7 cellular contexts compared by ENCODE assay signal in the genomic region with DNA sequence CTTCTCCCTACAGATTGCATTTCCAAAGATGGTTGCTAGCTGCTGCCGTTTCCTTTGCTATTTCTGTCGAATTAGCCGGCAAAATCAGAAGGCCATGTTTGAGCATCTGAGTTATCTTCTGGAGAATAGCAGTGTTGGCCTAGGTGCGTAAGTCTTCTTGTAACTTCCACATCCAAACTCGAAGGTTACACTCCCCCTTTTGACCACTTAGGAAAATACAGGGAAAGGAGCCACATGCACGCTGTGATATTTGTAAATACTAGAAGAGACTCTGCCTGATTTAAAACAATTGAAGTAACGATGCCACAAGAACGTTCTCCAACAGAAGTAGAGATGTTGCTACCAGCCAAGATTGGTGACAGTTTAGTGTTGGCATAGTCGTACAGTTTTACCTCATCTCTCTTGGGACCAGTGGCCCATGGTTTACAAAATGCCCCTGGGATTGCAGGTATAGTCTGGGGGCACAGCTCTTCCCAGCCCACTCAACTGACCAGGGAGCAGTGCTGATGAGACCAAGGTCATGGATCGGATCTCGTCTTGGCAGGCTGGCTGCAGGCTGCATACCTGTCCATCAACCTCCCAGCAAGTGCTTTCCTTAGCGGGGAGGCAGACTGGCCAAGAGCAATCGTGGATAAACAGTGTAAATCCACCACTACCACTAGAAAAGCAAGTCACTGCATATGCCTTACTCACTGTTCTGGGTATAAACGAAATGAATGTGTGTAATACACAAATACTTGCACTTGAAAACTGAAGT.
DNase-seq lines count a peak whose midpoint lies in the region; FAIRE-seq and TF ChIP-seq lines count a peak whose summit lies in the region.

No MANE protein-coding gene starts in this region.

- peak; percentile 46 to 53 for TF ChIP-seq RAD21 in H1 (IDR thresholded peaks at IDR 0.05 in 1 of 2, conservative IDR thresholded peaks at IDR 0.05 in 1 of 2; ENCODE audit: low read depth in 2 of 2, low read length in 2 of 2)
- TF ChIP-seq RAD21 in neural cell (conservative IDR thresholded peaks at IDR 0.05): peak; percentile 28

- CTCF ChIA-PET in H1 (lab: Charles Lee; ENCODE audit: partially characterized antibody): interaction anchor here (0.7 to 4.3 kb wide), 62 partner anchors 9 to 602 kb away, joined by 3 to 81 read pairs (median 5); a partner anchor contains a TSS

- H3K9me2 ChIP-seq in neural cell (ENCODE audit: insufficient read depth, low read length): no peaks in the 10 kb centered on the region

- H3K36me3 ChIP-seq in H1 (ENCODE audit: control insufficient read depth in 2 of 4, insufficient read depth in 4 of 4, low read length in 3 of 4): no peaks in the 10 kb centered on the region
- no peaks in the 10 kb centered on the region for H3K36me3 ChIP-seq in neural cell (ENCODE audit: insufficient read depth, low read length)

- H2BK12ac ChIP-seq in H1 (ENCODE audit: low read depth, low read length): no peak overlapping the region

- H3K4me3 ChIP-seq in GM12864 (ENCODE audit: low read depth, low read length): no peak overlapping the region
- H3K4me3 ChIP-seq in NB4 (ENCODE audit: low read depth, low read length): no peak overlapping the region
- H3K4me3 ChIP-seq in H1 (ENCODE audit: extremely low read depth in 1 of 4, insufficient read depth in 2 of 4, low read depth in 3 of 4, low read length in 4 of 4): no peak overlapping the region
- H3K4me3 ChIP-seq in neural cell (ENCODE audit: low read length): no peak overlapping the region

- no peaks in the 10 kb centered on the region for H3K27me3 ChIP-seq in H1 (replicated peaks in 1 of 4; ENCODE audit: control insufficient read depth in 3 of 4, extremely low read depth in 1 of 4, insufficient read depth in 3 of 4, low read length in 3 of 4)
- no peaks in the 10 kb centered on the region for H3K27me3 ChIP-seq in neural cell (ENCODE audit: insufficient read depth, low read depth, low read length)

- H3K18ac ChIP-seq in H1 (ENCODE audit: extremely low read depth, low read length): no peak overlapping the region

- no peak overlapping the region for H3K27ac ChIP-seq in H1 (ENCODE audit: low read depth, low read length)
- H3K27ac ChIP-seq in neural cell (ENCODE audit: low read length): no peak overlapping the region

- H3K56ac ChIP-seq in H1 (replicated peaks; ENCODE audit: insufficient read length, low read depth, low read length): no peak overlapping the region

- peaks cover 0 to 4% (median 0%) of the 10 kb centered on the region in 4 experiments; a peak in 4 of 7 replicates for H3K4me1 ChIP-seq in H1 (replicated peaks in 1 of 4; ENCODE audit: control insufficient read depth in 3 of 4, insufficient read depth in 4 of 4, low read length in 3 of 4)

- 79% methylated on average over 14 of the region's 14 CpGs; no CpG with 5 or more reads in 1 of the 2 experiments for WGBS in H1 (ENCODE audit: extremely low coverage in 1 of 2, insufficient coverage in 1 of 2, insufficient read length in 1 of 2, insufficient replicate concordance in 2 of 2, low coverage in 1 of 2, low lambda C conversion rate in 2 of 2, missing lambda C conversion rate in 1 of 2), 2 experiments

- no peak overlapping the region for H3K14ac ChIP-seq in H1 (ENCODE audit: insufficient read length)

- no peak overlapping the region for H4K8ac ChIP-seq in H1 (ENCODE audit: extremely low read depth, insufficient read depth, low read length)

- TF ChIP-seq POLR2A in NB4 (IDR thresholded peaks at IDR 0.05; ENCODE audit: extremely low read depth, insufficient read length) (no peak), H1 (IDR thresholded peaks at IDR 0.05; ENCODE audit: control extremely low read depth in 1 of 2, low read depth in 2 of 2, low read length in 2 of 2) (no peak)

- TF ChIP-seq CTCF in GM12864 (IDR thresholded peaks at IDR 0.05; ENCODE audit: low read depth, low read length, missing control alignments): peak; percentile 21
- TF ChIP-seq CTCF in NB4 (IDR thresholded peaks at IDR 0.05; ENCODE audit: low read depth, low read length): peak; percentile 8
- TF ChIP-seq CTCF in H1 (IDR thresholded peaks at IDR 0.05; ENCODE audit: control extremely low read depth in 1 of 3, insufficient read depth in 1 of 3, low read depth in 1 of 3, low read length in 3 of 3): peak in 2 of 3 experiments; percentile 21 to 47; a peak in 2 of 4 replicates
- peak; percentile 42 for TF ChIP-seq CTCF in neural cell (IDR thresholded peaks at IDR 0.05; ENCODE audit: poor library complexity, severe bottlenecking)

- no peaks in the 10 kb centered on the region for H3K9me3 ChIP-seq in H1 (ENCODE audit: insufficient read depth in 2 of 2, low read depth in 1 of 2, low read length in 1 of 2)
- H3K9me3 ChIP-seq in neural cell (ENCODE audit: low read length): no peaks in the 10 kb centered on the region

- no peak overlapping the region for H2AFZ ChIP-seq in H1 (ENCODE audit: low read length)
- no peak overlapping the region for H2AFZ ChIP-seq in neural cell (ENCODE audit: low read depth, low read length)

- H2AK5ac ChIP-seq in H1 (ENCODE audit: low read depth, low read length): no peak overlapping the region

- no peak overlapping the region for H2BK5ac ChIP-seq in H1 (ENCODE audit: low read depth, low read length)

- POLR2A ChIA-PET in H1 (lab: Charles Lee; ENCODE audit: partially characterized antibody): interaction anchor here (1.4 kb wide), 1 partner anchor 407 kb away, joined by 3 read pairs; no protein-coding TSS in a partner anchor

- no peak overlapping the region for H4K91ac ChIP-seq in H1 (replicated peaks; ENCODE audit: insufficient read length, low read length)

- intact Hi-C loops in head of caudate nucleus (cut with DNase I): loop anchor here (10.0 kb wide), 1 partner anchor 305 kb away; no protein-coding TSS in a partner anchor

- no peak for TF ChIP-seq EP300 in H1 (IDR thresholded peaks at IDR 0.05; ENCODE audit: borderline replicate concordance in 1 of 2, low read depth in 2 of 2, low read length in 2 of 2)
- no peak for TF ChIP-seq EP300 in neural cell (conservative IDR thresholded peaks at IDR 0.05; ENCODE audit: poor library complexity, severe bottlenecking)

- H2BK15ac ChIP-seq in H1 (ENCODE audit: low read length): no peak overlapping the region

- H4K20me1 ChIP-seq in H1 (replicated peaks in 1 of 2; ENCODE audit: control insufficient read depth in 1 of 2, insufficient read depth in 2 of 2, low read length in 2 of 2) (no peaks in the 10 kb centered on the region), neural cell (ENCODE audit: insufficient read depth) (no peaks in the 10 kb centered on the region)

- DNase-seq in GM12864 (ENCODE audit: low read depth) (no peak), NB4 (ENCODE audit: low read depth) (peak; percentile 11), H1 (ENCODE audit: low read depth in 1 of 2, low spot score in 2 of 2) (no peak), head of caudate nucleus (no peak), NCI-H2107 (lab: John Stamatoyannopoulos, UW) (no peak)
- no peak for DNase-seq in stimulated activated CD4-positive, alpha-beta T cell treated with anti-CD3 and anti-CD28 coated beads, Interleukin-4, amount 100 ng/mL, for 4 hours

- peak; percentile 58 for FAIRE-seq in H1 (lab: Jason Lieb, UNC)

- no peak overlapping the region for H2BK20ac ChIP-seq in H1 (ENCODE audit: low read length)

- H2BK120ac ChIP-seq in H1 (replicated peaks; ENCODE audit: low read depth, low read length): no peak overlapping the region

- H3K9ac ChIP-seq in H1 (replicated peaks in 1 of 4; ENCODE audit: extremely low read depth in 1 of 4, low read depth in 3 of 4, low read length in 3 of 4) (no peak overlapping the region), neural cell (ENCODE audit: low read length) (no peak overlapping the region)

- no peak overlapping the region for H3K23ac ChIP-seq in H1 (ENCODE audit: insufficient read length)

- H3F3A ChIP-seq in neural cell (ENCODE audit: insufficient read depth, low read length, poor library complexity, severe bottlenecking): no peaks in the 10 kb centered on the region

- H3K79me1 ChIP-seq in H1 (ENCODE audit: low read depth, low read length): no peaks in the 10 kb centered on the region

- H3K4ac ChIP-seq in H1 (replicated peaks; ENCODE audit: insufficient read length, low read depth, low read length): no peak overlapping the region

- H3K4me2 ChIP-seq in H1 (ENCODE audit: insufficient read depth in 1 of 2, low read depth in 2 of 2, low read length in 2 of 2) (no peak overlapping the region), neural cell (ENCODE audit: low read length) (no peak overlapping the region)

- H3K79me2 ChIP-seq in H1 (ENCODE audit: control insufficient read depth in 1 of 2, insufficient read depth in 2 of 2, low read length in 2 of 2) (no peaks in the 10 kb centered on the region), neural cell (replicated peaks; ENCODE audit: insufficient read depth, low read length) (no peaks in the 10 kb centered on the region)

- no peaks in the 10 kb centered on the region for H3K23me2 ChIP-seq in H1 (ENCODE audit: low read depth, low read length)

- H4K5ac ChIP-seq in H1 (ENCODE audit: insufficient read length, low read depth, low read length): no peak overlapping the region

TF ChIP-seq in H1, 55 proteins besides CTCF, POLR2A, EP300 and RAD21 (continues in another document):
- TF ChIP-seq SIN3A (conservative IDR thresholded peaks at IDR 0.05 in 1 of 2, IDR thresholded peaks at IDR 0.05 in 1 of 2; ENCODE audit: low read depth in 1 of 2, low read length in 2 of 2): no peak
- TF ChIP-seq ZNF274 (IDR thresholded peaks at IDR 0.05; ENCODE audit: borderline replicate concordance, extremely low read depth, low read length): no peak
- TF ChIP-seq CTBP2 (IDR thresholded peaks at IDR 0.05; ENCODE audit: borderline replicate concordance, insufficient read depth, insufficient read length, low read length): no peak
- no peak for TF ChIP-seq EZH2 (IDR thresholded peaks at IDR 0.05; ENCODE audit: low read depth, low read length, severe bottlenecking)
- TF ChIP-seq TAF1 (IDR thresholded peaks at IDR 0.05; ENCODE audit: low read depth, low read length): no peak

TF ChIP-seq in neural cell, 6 proteins besides CTCF, POLR2A, EP300 and RAD21 (continues in another document):
- TF ChIP-seq EZH2 (IDR thresholded peaks at IDR 0.05; ENCODE audit: borderline replicate concordance, insufficient read depth, low read length, poor library complexity, severe bottlenecking): no peak
- TF ChIP-seq TAF1 (IDR thresholded peaks at IDR 0.05; ENCODE audit: low read depth): no peak
